In genomic region chr1:20610950-20611349, GRCh38 we compare ENCODE assay signal across 1 cellular context.
TF ChIP-seq lines count a peak whose summit lies in the region.

No MANE protein-coding gene starts in this region.

TF ChIP-seq in GM12878, 131 proteins besides CTCF, POLR2A, EP300 and RAD21:
- no peak for TF ChIP-seq HCFC1 (IDR thresholded peaks at IDR 0.05; ENCODE audit: low read length)
- peak; percentile 66; the same call in 1 of the 2 replicates for TF ChIP-seq PAX5 (IDR thresholded peaks at IDR 0.05; ENCODE audit: borderline replicate concordance, low read depth, low read length)
